20 cellular contexts compared by ENCODE assay signal in the genomic region with DNA sequence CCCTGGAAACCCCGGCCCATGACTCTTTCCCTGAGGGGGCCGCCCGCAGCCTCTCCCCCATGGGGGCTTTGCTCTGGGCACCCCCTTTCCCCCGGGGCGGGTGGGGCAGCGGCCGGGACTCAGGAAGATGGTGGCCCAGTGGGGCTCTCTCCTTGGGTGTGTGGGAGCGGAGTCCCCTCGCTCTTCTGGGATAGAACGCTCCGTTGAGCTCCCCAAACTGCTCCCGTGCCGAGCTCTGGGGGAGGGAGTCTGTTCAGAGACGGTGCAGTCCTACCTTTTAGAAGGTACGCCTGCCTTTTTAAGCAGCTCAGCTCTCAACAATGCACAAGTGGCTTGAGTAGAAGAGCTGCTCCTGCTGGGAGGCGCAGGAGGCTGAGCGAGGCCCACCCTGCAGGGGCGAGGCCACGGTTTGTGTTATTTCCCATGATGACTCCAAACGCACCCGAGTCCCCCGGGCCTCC. TPM values are rescaled to one million over a fixed set of nuclear protein-coding genes. Genes with fewer than 3 reads are reported as not detected.
DNase-seq lines count a peak whose midpoint lies in the region; ATAC-seq, FAIRE-seq and TF ChIP-seq lines count a peak whose summit lies in the region.
"Had no signal": no experiment of that assay in that cellular context is flagged by ENCODE, and none has a peak within 500 bp of the region (broad histone marks: within the 10 kb centered on the region; RNA-seq: fewer than 3 reads in every experiment).

No MANE protein-coding gene starts in this region.

- no peaks in the 10 kb centered on the region for H3K27me3 ChIP-seq in right cardiac atrium (ENCODE audit: control insufficient read depth, insufficient read depth)
- H3K27me3 ChIP-seq in HUES64 (ENCODE audit: insufficient read depth, low read length) = peaks cover 30% of the 10 kb centered on the region
- H3K27me3 ChIP-seq in thymus (ENCODE audit: control insufficient read depth, insufficient read depth) = no peaks in the 10 kb centered on the region
- peaks cover 3 to 26% of the 10 kb centered on the region in 2 donors for H3K27me3 ChIP-seq in uterus
- H3K27me3 ChIP-seq in effector memory CD4-positive, alpha-beta T cell (replicated peaks; ENCODE audit: control insufficient read depth, insufficient read depth, low read length, poor library complexity, severe bottlenecking) = peaks cover 7% of the 10 kb centered on the region

- 25% methylated on average over 22 of the region's 22 CpGs for WGBS in right cardiac atrium
- 58% methylated on average over 22 of the region's 22 CpGs for WGBS in HUES64
- WGBS in thymus = 20% methylated on average over 22 of the region's 22 CpGs

- TF ChIP-seq POLR2A in uterus (IDR thresholded peaks at IDR 0.05) = no peak

- DNase-seq in cardiac septum (ENCODE audit: low spot score) = peak; percentile 49
- no peak for DNase-seq in right cardiac atrium
- peak; percentile 55 for DNase-seq in kidney
- no peak for DNase-seq in uterus
- no peak for DNase-seq in effector memory CD4-positive, alpha-beta T cell
- DNase-seq: activated CD4-positive, alpha-beta T cell treated with anti-CD3 and anti-CD28 coated beads, Interleukin-2, amount 50 U/mL, for 48 hours; IMR-90; mesenchymal stem cell; NCI-H748 treated with DMSO at 0.1 percent for 48 hours had no signal

- H3K36me3 ChIP-seq in HUES64 (ENCODE audit: insufficient read depth, low read length) = no peaks in the 10 kb centered on the region
- H3K36me3 ChIP-seq in kidney (ENCODE audit: control insufficient read depth in 1 of 2, insufficient read depth in 2 of 2, low read length in 2 of 2) = no peaks in the 10 kb centered on the region
- no peaks in the 10 kb centered on the region for H3K36me3 ChIP-seq in thymus (ENCODE audit: control insufficient read depth, insufficient read depth)
- no peaks in the 10 kb centered on the region for H3K36me3 ChIP-seq in uterus
- H3K36me3 ChIP-seq in effector memory CD4-positive, alpha-beta T cell (ENCODE audit: control insufficient read depth, insufficient read depth, low read length) = no peaks in the 10 kb centered on the region

- H3K4me1 ChIP-seq in right cardiac atrium (ENCODE audit: control insufficient read depth, insufficient read depth, low read length) (no peaks in the 10 kb centered on the region), HUES64 (ENCODE audit: insufficient read depth, low read length) (peaks cover 10% of the 10 kb centered on the region), kidney (ENCODE audit: control insufficient read depth in 1 of 2, insufficient read depth in 1 of 2, low read depth in 1 of 2, low read length in 2 of 2) (no peaks in the 10 kb centered on the region), thymus (ENCODE audit: control insufficient read depth, insufficient read depth, low read length) (peaks cover 40% of the 10 kb centered on the region), uterus (peaks cover 0 to 5% of the 10 kb centered on the region in 2 donors)
- no peaks in the 10 kb centered on the region for H3K4me1 ChIP-seq in effector memory CD4-positive, alpha-beta T cell (ENCODE audit: control insufficient read depth, insufficient read depth, low read length, poor library complexity, severe bottlenecking)

- ATAC-seq in right cardiac atrium (no peak), GM19328 (IDR thresholded peaks at IDR 0.05; ENCODE audit: unreplicated experiment) (no peak)

- H3K4me3 ChIP-seq in right cardiac atrium (ENCODE audit: low read length) (no peak overlapping the region), HUES64 (ENCODE audit: low read length) (peak overlapping the region; percentile 42), kidney (ENCODE audit: low read length in 2 of 2) (no peak overlapping the region), thymus (ENCODE audit: low read length) (peak overlapping the region; percentile 51), uterus (no peak overlapping the region)
- H3K4me3 ChIP-seq in effector memory CD4-positive, alpha-beta T cell (ENCODE audit: insufficient read depth, low read depth, low read length, poor library complexity, severe bottlenecking) = no peak overlapping the region
- H3K4me3 ChIP-seq: GM23248 had no signal

- intact Hi-C loops in cardiac septum (cut with DNase I) = no loop called here
- intact Hi-C loops in right cardiac atrium (cut with DNase I) = no loop called here
- intact Hi-C loops in kidney (cut with DNase I) = no loop called here
- intact Hi-C loops in uterus (cut with DNase I; ENCODE audit: low total_unique reads) = no loop called here

- FAIRE-seq in kidney (lab: Jason Lieb, UNC) = no peak
- FAIRE-seq: colon had no signal

- TF ChIP-seq CTCF in kidney (IDR thresholded peaks at IDR 0.05; ENCODE audit: borderline replicate concordance, extremely low read depth, insufficient read depth) (no peak), uterus (IDR thresholded peaks at IDR 0.05) (no peak)

- H3K9ac ChIP-seq in HUES64 (ENCODE audit: low read depth, low read length) (no peak overlapping the region), kidney (ENCODE audit: low read length in 2 of 2) (no peak overlapping the region)
- H3K9ac ChIP-seq: GM23248 had no signal

- H3K27ac ChIP-seq in right cardiac atrium (ENCODE audit: low read length) = no peak overlapping the region
- no peak overlapping the region for H3K27ac ChIP-seq in HUES64 (ENCODE audit: low read depth, low read length)
- no peak overlapping the region for H3K27ac ChIP-seq in kidney (ENCODE audit: low read depth in 2 of 2, low read length in 2 of 2)
- peak overlapping the region; percentile 64 for H3K27ac ChIP-seq in thymus (ENCODE audit: low read depth)
- H3K27ac ChIP-seq in uterus = no peak overlapping the region
- H3K27ac ChIP-seq in effector memory CD4-positive, alpha-beta T cell (ENCODE audit: insufficient read depth, low read length, poor library complexity, severe bottlenecking) = no peak overlapping the region
- H3K27ac ChIP-seq: GM23248, VCaP had no signal

- no peaks in the 10 kb centered on the region for H3K9me3 ChIP-seq in right cardiac atrium (ENCODE audit: control insufficient read depth, low read length)
- no peaks in the 10 kb centered on the region for H3K9me3 ChIP-seq in HUES64 (ENCODE audit: insufficient read depth, low read depth, low read length)
- H3K9me3 ChIP-seq in kidney (ENCODE audit: control insufficient read depth in 1 of 2, low read length in 2 of 2) = no peaks in the 10 kb centered on the region
- no peaks in the 10 kb centered on the region for H3K9me3 ChIP-seq in thymus (ENCODE audit: control insufficient read depth)
- H3K9me3 ChIP-seq in uterus = no peaks in the 10 kb centered on the region
- no peaks in the 10 kb centered on the region for H3K9me3 ChIP-seq in effector memory CD4-positive, alpha-beta T cell (ENCODE audit: control insufficient read depth, low read length)

RNA-seq across cellular contexts. Expression of a gene that starts 21.7 kb away (rescaled TPM):
- not detected for total RNA-seq in cardiac septum
- not detected for total RNA-seq in right cardiac atrium
- polyA plus RNA-seq in right cardiac atrium = not detected
- polyA plus RNA-seq in HUES64 (2013, experiment 1 of 2) = not detected
- not detected for polyA plus RNA-seq in HUES64 (2013, experiment 2 of 2)
- total RNA-seq in kidney = not detected
- not detected for polyA plus RNA-seq in kidney (ENCODE audit: insufficient read depth, low read depth, low replicate concordance)
- 0.37 TPM for polyA plus RNA-seq in thymus
- total RNA-seq in uterus = not detected
- total RNA-seq: CD4-positive, alpha-beta memory T cell; GM23248; IMR-90; kidney epithelial cell; MCF 10A; subcutaneous adipose tissue had no signal
- polyA plus RNA-seq: CD4-positive, alpha-beta memory T cell; GM23248; IMR-90; neural cell had no signal

Comparison
In these comparisons a context has a peak if more than half of its experiments do, and no peak if none do; other contexts are left out.
1. DNase-seq: peak in cardiac septum (single experiment) and kidney (single experiment); none in right cardiac atrium (0 of 3), uterus (0 of 2) and effector memory CD4-positive, alpha-beta T cell (0 of 3).
2. H3K4me3 ChIP-seq: peak in HUES64 (single experiment) and thymus (single experiment); none in right cardiac atrium (single experiment), kidney (0 of 2), uterus (0 of 2) and effector memory CD4-positive, alpha-beta T cell (single experiment).